In genomic region chr4:89837385-89837995, GRCh38 we compare ENCODE assay signal across 8 cellular contexts.
DNase-seq lines count a peak whose midpoint lies in the region; ATAC-seq and TF ChIP-seq lines count a peak whose summit lies in the region.

No MANE protein-coding gene starts in this region.

- TF ChIP-seq CTCF in HFF-Myc (IDR thresholded peaks at IDR 0.05; ENCODE audit: low read depth, low read length, missing control alignments) (peak; percentile 10), coronary artery (IDR thresholded peaks at IDR 0.05) (no peak)

- ATAC-seq in SK-N-SH treated with all-trans-retinoic acid at 6 μM for 48 hours, result peak; percentile 75
- ATAC-seq in stimulated activated effector memory CD8-positive, alpha-beta T cell treated with anti-CD3 and anti-CD28 coated beads, Interleukin-12 subunit alpha, Interleukin-12 subunit beta, amount 100 ng/mL, for 72 hours, result peak; percentile 67
- no peak for ATAC-seq in GM21737 (IDR thresholded peaks at IDR 0.05; ENCODE audit: unreplicated experiment)

- peak overlapping the region; percentile 38 for H3K4me3 ChIP-seq in HFF-Myc (replicated peaks; ENCODE audit: low read depth, low read length)
- H3K4me3 ChIP-seq in coronary artery, result peak overlapping the region; percentile 75

- H3K4me3 Mint-ChIP-seq in stimulated activated effector memory CD8-positive, alpha-beta T cell treated with anti-CD3 and anti-CD28 coated beads, Interleukin-12 subunit alpha, Interleukin-12 subunit beta, amount 100 ng/mL, for 72 hours, result peak overlapping the region; percentile 70

- no peaks in the 10 kb centered on the region for H3K9me3 Mint-ChIP-seq in stimulated activated effector memory CD8-positive, alpha-beta T cell treated with anti-CD3 and anti-CD28 coated beads, Interleukin-12 subunit alpha, Interleukin-12 subunit beta, amount 100 ng/mL, for 72 hours

- H3K27ac ChIP-seq in coronary artery, result peak overlapping the region in 1 of 2 donors; percentile 40

- H3K36me3 Mint-ChIP-seq in stimulated activated effector memory CD8-positive, alpha-beta T cell treated with anti-CD3 and anti-CD28 coated beads, Interleukin-12 subunit alpha, Interleukin-12 subunit beta, amount 100 ng/mL, for 72 hours, result no peaks in the 10 kb centered on the region

- peaks cover 11% of the 10 kb centered on the region for H3K4me1 Mint-ChIP-seq in stimulated activated effector memory CD8-positive, alpha-beta T cell treated with anti-CD3 and anti-CD28 coated beads, Interleukin-12 subunit alpha, Interleukin-12 subunit beta, amount 100 ng/mL, for 72 hours

- DNase-seq in DMS153 (lab: John Stamatoyannopoulos, UW) (peak; percentile 9), HFF-Myc (ENCODE audit: extremely low read depth, low read depth) (no peak), coronary artery (ENCODE audit: low spot score) (no peak), kidney glomerular epithelial cell (lab: John Stamatoyannopoulos, UW) (peak; percentile 56), DMS114 treated with DMSO at 0.1 percent for 48 hours (lab: John Stamatoyannopoulos, UW; ENCODE audit: unreplicated experiment) (no peak)
- no peak for DNase-seq in stimulated activated effector memory CD8-positive, alpha-beta T cell treated with anti-CD3 and anti-CD28 coated beads, Interleukin-12 subunit alpha, Interleukin-12 subunit beta, amount 100 ng/mL, for 72 hours (ENCODE audit: low spot score in 2 of 2)

- H3K27ac Mint-ChIP-seq in stimulated activated effector memory CD8-positive, alpha-beta T cell treated with anti-CD3 and anti-CD28 coated beads, Interleukin-12 subunit alpha, Interleukin-12 subunit beta, amount 100 ng/mL, for 72 hours, result no peak overlapping the region

TF ChIP-seq in SK-N-SH treated with all-trans-retinoic acid at 6 μM for 48 hours, 23 proteins besides CTCF, POLR2A, EP300 and RAD21:
- TF ChIP-seq OSR1 (CRISPR knock-in tag; IDR thresholded peaks at IDR 0.05) (no peak), ZFP30 (CRISPR knock-in tag; IDR thresholded peaks at IDR 0.05) (no peak), CREB5 (CRISPR knock-in tag; IDR thresholded peaks at IDR 0.05; ENCODE audit: low read depth) (no peak), PATZ1 (CRISPR knock-in tag; IDR thresholded peaks at IDR 0.05; ENCODE audit: borderline replicate concordance) (no peak), ESRRG (CRISPR knock-in tag; IDR thresholded peaks at IDR 0.05) (no peak), CSRNP3 (CRISPR knock-in tag; IDR thresholded peaks at IDR 0.05) (no peak), TOX (CRISPR knock-in tag; IDR thresholded peaks at IDR 0.05; ENCODE audit: borderline replicate concordance) (no peak), TCF4 (CRISPR knock-in tag; IDR thresholded peaks at IDR 0.05; ENCODE audit: borderline replicate concordance) (no peak), ISL1 (CRISPR knock-in tag; IDR thresholded peaks at IDR 0.05) (no peak), BACH2 (CRISPR knock-in tag; IDR thresholded peaks at IDR 0.05; ENCODE audit: borderline replicate concordance) (no peak), POU6F1 (CRISPR knock-in tag; IDR thresholded peaks at IDR 0.05; ENCODE audit: borderline replicate concordance, low read depth) (no peak), GLIS3 (CRISPR knock-in tag; IDR thresholded peaks at IDR 0.05) (no peak), ZC3H10 (CRISPR knock-in tag; IDR thresholded peaks at IDR 0.05) (no peak), CSDC2 (CRISPR knock-in tag; IDR thresholded peaks at IDR 0.05) (no peak), ARNTL (CRISPR knock-in tag; IDR thresholded peaks at IDR 0.05; ENCODE audit: borderline replicate concordance, low read depth) (no peak), ZFP3 (CRISPR knock-in tag; IDR thresholded peaks at IDR 0.05) (no peak), PPARA (CRISPR knock-in tag; IDR thresholded peaks at IDR 0.05; ENCODE audit: borderline replicate concordance) (no peak), SNAI2 (CRISPR knock-in tag; IDR thresholded peaks at IDR 0.05) (no peak)

Comparison
In these comparisons a context has a peak if more than half of its experiments do, and no peak if none do; other contexts are left out.
1. DNase-seq: peak in DMS153 (single experiment) and kidney glomerular epithelial cell (single experiment); none in HFF-Myc (single experiment), coronary artery (single experiment), stimulated activated effector memory CD8-positive, alpha-beta T cell treated with anti-CD3 and anti-CD28 coated beads, Interleukin-12 subunit alpha, Interleukin-12 subunit beta, amount 100 ng/mL, for 72 hours (0 of 2) and DMS114 treated with DMSO at 0.1 percent for 48 hours (single experiment).